In genomic region chr11:79192836-79193235, GRCh38 we compare ENCODE assay signal across 25 cellular contexts.
"Had no signal": no experiment of that assay in that cellular context is flagged by ENCODE, and none has a peak within 500 bp of the region (broad histone marks: within the 10 kb centered on the region; RNA-seq: fewer than 3 reads in every experiment).

No MANE protein-coding gene starts in this region.

- H3K36me3 ChIP-seq: stomach, suprapubic skin, thoracic aorta, thyroid gland, tibial artery, tibial nerve, transverse colon, upper lobe of right lung, uterus, vagina had no signal

- ATAC-seq: stimulated activated effector memory CD8-positive, alpha-beta T cell treated with anti-CD3 and anti-CD28 coated beads, Interleukin-12 subunit alpha, Interleukin-12 subunit beta, amount 100 ng/mL, for 72 hours; stimulated activated memory B cell treated with anti-CD40 and anti-IgM and Interleukin-4, amounts not matched to agents 10 μg/mL and 1 μg/mL and 100 μg/mL, for 72 hours; stimulated activated naive B cell treated with anti-CD40 and anti-IgM and Interleukin-4, amounts not matched to agents 10 μg/mL and 1 μg/mL and 100 μg/mL, for 72 hours; stimulated activated naive CD8-positive, alpha-beta T cell treated with anti-CD3 and anti-CD28 coated beads, Interleukin-15, amount 100 ng/mL, for 72 hours; stimulated activated naive CD8-positive, alpha-beta T cell treated with anti-CD3 and anti-CD28 coated beads, Interleukin-15, Interleukin-2, amounts not matched to agents 100 U/mL and 50 U/mL, for 24 hours; upper lobe of right lung had no signal

- H3K27ac ChIP-seq: stomach, suprapubic skin, testis, thoracic aorta, tibial artery, tibial nerve, transverse colon, upper lobe of right lung, uterus, vagina had no signal

- DNase-seq: stimulated activated CD4-positive, alpha-beta T cell treated with anti-CD3 and anti-CD28 coated beads, Interleukin-2, amount 100 ng/mL, for 48 hours; stimulated activated CD4-positive, alpha-beta T cell treated with anti-CD3 and anti-CD28 coated beads, Interleukin-4, amount 100 ng/mL, for 1 hour; stimulated activated CD4-positive, alpha-beta T cell treated with anti-CD3 and anti-CD28 coated beads, Interleukin-4, amount 100 ng/mL, for 24 hours; stimulated activated CD4-positive, alpha-beta T cell treated with anti-CD3 and anti-CD28 coated beads, Interleukin-4, amount 100 ng/mL, for 4 hours; stimulated activated CD8-positive, alpha-beta memory T cell treated with anti-CD3 and anti-CD28 coated beads, Interleukin-4, amount 100 ng/mL, for 48 hours; stimulated activated naive B cell treated with anti-CD40 and anti-IgM and Interleukin-4, amounts not matched to agents 10 μg/mL and 1 μg/mL and 100 μg/mL, for 72 hours; stimulated activated naive CD4-positive, alpha-beta T cell; stimulated activated naive CD4-positive, alpha-beta T cell treated with Interleukin-2 at 50 U/mL for 16 hours; stimulated activated naive CD8-positive, alpha-beta T cell treated with anti-CD3 and anti-CD28 coated beads, Interleukin-15, amount 100 ng/mL, for 72 hours; stimulated activated naive CD8-positive, alpha-beta T cell treated with anti-CD3 and anti-CD28 coated beads, Interleukin-15, Interleukin-2, amounts not matched to agents 100 U/mL and 50 U/mL, for 24 hours; stomach; substantia nigra; testis; thyroid gland; tibial artery; transverse colon; trophoblast cell; upper lobe of right lung; uterus had no signal

- H3K4me3 ChIP-seq: stomach, suprapubic skin, testis, thoracic aorta, thyroid gland, tibial artery, tibial nerve, transverse colon, upper lobe of right lung, uterus, vagina had no signal

- H3K4me1 ChIP-seq: suprapubic skin, testis, tibial nerve, transverse colon, upper lobe of right lung, uterus had no signal

- H3K9me3 ChIP-seq: suprapubic skin, testis, thoracic aorta, thyroid gland, tibial artery, upper lobe of right lung, uterus, vagina had no signal

- H3K27me3 ChIP-seq: stomach, suprapubic skin, testis, thyroid gland, tibial artery, tibial nerve, transverse colon, upper lobe of right lung, uterus, vagina had no signal
